9 cellular contexts compared by ENCODE assay signal in the genomic region with DNA sequence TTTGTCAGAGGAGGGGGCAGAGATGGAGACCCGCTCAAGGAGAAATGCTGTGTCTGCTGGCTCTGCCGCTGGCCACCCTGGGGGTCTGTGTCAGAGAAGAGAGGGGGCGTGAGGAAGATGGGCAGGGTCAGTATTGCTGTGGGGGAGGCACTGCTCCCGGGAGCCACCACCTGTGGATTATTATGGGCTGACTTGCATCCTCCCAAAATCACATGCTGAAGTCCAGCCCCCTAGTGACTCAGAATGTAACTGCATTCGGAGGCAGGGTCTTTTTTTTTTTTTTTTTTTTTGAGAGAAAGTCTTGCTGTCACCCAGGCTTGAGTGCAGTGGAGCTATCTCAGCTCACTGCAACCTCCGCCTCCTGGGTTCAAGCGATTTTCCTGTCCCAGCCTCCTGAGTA. TPM values are rescaled to one million over a fixed set of nuclear protein-coding genes. Genes with fewer than 3 reads are reported as not detected.
DNase-seq lines count a peak whose midpoint lies in the region; TF ChIP-seq lines count a peak whose summit lies in the region.
"Had no signal": no experiment of that assay in that cellular context is flagged by ENCODE, and none has a peak within 500 bp of the region (broad histone marks: within the 10 kb centered on the region; RNA-seq: fewer than 3 reads in every experiment).

No MANE protein-coding gene starts in this region.

- no peaks in the 10 kb centered on the region for H3K9me3 Mint-ChIP-seq in neural crest cell

- H3K36me3 Mint-ChIP-seq in neural crest cell (ENCODE audit: low read depth), result peaks cover 9% of the 10 kb centered on the region

- H3K4me1 Mint-ChIP-seq in neural crest cell, result no peaks in the 10 kb centered on the region

- no peak overlapping the region for H3K27ac Mint-ChIP-seq in neural crest cell (ENCODE audit: unreplicated experiment)

- H3K27me3 Mint-ChIP-seq in neural crest cell (ENCODE audit: low read depth), result no peaks in the 10 kb centered on the region

- peak; percentile 2 for DNase-seq in NCI-H1092 treated with DMSO at 0.1 percent for 48 hours (lab: John Stamatoyannopoulos, UW)
- DNase-seq in NCI-H1092 (lab: John Stamatoyannopoulos, UW), result no peak
- DNase-seq in HT-29 (ENCODE audit: low spot score), result peak; percentile 12
- DNase-seq in astrocyte of the hippocampus (ENCODE audit: low read depth, low spot score), result peak; percentile 29
- DNase-seq in neural crest cell (ENCODE audit: low read depth, low spot score), result no peak
- DNase-seq in NCI-H774 (lab: John Stamatoyannopoulos, UW), result no peak
- DNase-seq in NOMO-1 (lab: John Stamatoyannopoulos, UW; ENCODE audit: unreplicated experiment in 2 of 2), result no peak
- no peak for DNase-seq in midbrain (lab: John Stamatoyannopoulos, UW)
- DNase-seq: activated CD8-positive, alpha-beta memory T cell treated with anti-CD3 and anti-CD28 coated beads for 24 hours had no signal

- peak; percentile 61 for TF ChIP-seq CTCF in neural crest cell (conservative IDR thresholded peaks at IDR 0.05)

- H3K4me3 Mint-ChIP-seq in neural crest cell, result no peak overlapping the region

RNA-seq across cellular contexts. Expression of gene ABCD4, which starts 12.3 kb away (rescaled TPM):
- total RNA-seq in HT-29 (2014; rRNA removed; shearing (Covaris generic)), result 31.4 and 32.3 TPM in 2 replicates
- total RNA-seq in neural crest cell, result 98.8 TPM in 2 replicates

RNA-seq across cellular contexts. Expression of gene VSX2, which starts 51.2 kb away (rescaled TPM):
- total RNA-seq in HT-29 (2014; rRNA removed; shearing (Covaris generic)), result not detected in 2 replicates
- 0.89 and 1.2 TPM in 2 replicates for total RNA-seq in neural crest cell

RNA-seq across cellular contexts. Expression of gene VRTN, which starts 57.9 kb away (rescaled TPM):
- 3.2 and 4.1 TPM in 2 replicates for total RNA-seq in HT-29 (2014; rRNA removed; shearing (Covaris generic))
- not detected in 2 replicates for total RNA-seq in neural crest cell

Comparison
In these comparisons a context has a peak if more than half of its experiments do, and no peak if none do; other contexts are left out.
1. DNase-seq: peak in NCI-H1092 treated with DMSO at 0.1 percent for 48 hours (single experiment), HT-29 (single experiment) and astrocyte of the hippocampus (single experiment); none in NCI-H1092 (single experiment), neural crest cell (single experiment), NCI-H774 (single experiment), NOMO-1 (0 of 2) and midbrain (single experiment).